In genomic region chr17:40553694-40554534, GRCh38 we compare ENCODE assay signal across 8 cellular contexts. TPM values are rescaled to one million over a fixed set of nuclear protein-coding genes. Genes with fewer than 3 reads are reported as not detected.
A peak's percentile ranks its signal among the peaks of the same experiment; 100 is the strongest.
DNase-seq lines count a peak whose midpoint lies in the region; ATAC-seq and TF ChIP-seq lines count a peak whose summit lies in the region.

No MANE protein-coding gene starts in this region.

- ATAC-seq in T-helper 17 cell (peak; percentile 7), natural killer cell (peak in 2 of 3 donors; percentile 48 to 70), HG02678 (IDR thresholded peaks at IDR 0.05; ENCODE audit: unreplicated experiment) (no peak), GM18907 (IDR thresholded peaks at IDR 0.05; ENCODE audit: unreplicated experiment) (no peak)

- no peak overlapping the region for H3K4me3 ChIP-seq in esophagus (ENCODE audit: low read depth in 1 of 2, low read length in 2 of 2)

- H3K9me3 Mint-ChIP-seq in natural killer cell, result no peaks in the 10 kb centered on the region

- H3K4me1 Mint-ChIP-seq in T-helper 17 cell (peaks cover 72% of the 10 kb centered on the region), natural killer cell (peaks cover 11 to 20% of the 10 kb centered on the region in 2 donors)

- H3K9me3 ChIP-seq in T-helper 17 cell (ENCODE audit: control insufficient read depth, low read length, poor library complexity, severe bottlenecking) (no peaks in the 10 kb centered on the region), esophagus (ENCODE audit: control insufficient read depth in 2 of 2, insufficient read depth in 1 of 2, low read depth in 1 of 2, low read length in 1 of 2) (no peaks in the 10 kb centered on the region)

- H3K4me3 Mint-ChIP-seq in T-helper 17 cell (peak overlapping the region; percentile 83), natural killer cell (peak overlapping the region; percentile 72)

- H3K27ac ChIP-seq in esophagus (ENCODE audit: low read depth in 2 of 2, low read length in 1 of 2), result peak overlapping the region; percentile 80 to 87

- intact Hi-C loops in natural killer cell (cut with micrococcal nuclease), result no loop called here

- H3K4me1 ChIP-seq in esophagus (ENCODE audit: control insufficient read depth in 2 of 2, insufficient read depth in 2 of 2, low read length in 1 of 2), result peaks cover 4 to 25% of the 10 kb centered on the region in 2 donors

- 60 to 61% methylated on average over 19 of the region's 19 CpGs for WGBS in esophagus, 2 donors

- no peaks in the 10 kb centered on the region for H3K27me3 Mint-ChIP-seq in T-helper 17 cell
- H3K27me3 Mint-ChIP-seq in natural killer cell (ENCODE audit: low read depth in 2 of 2), result peaks cover 6 to 14% of the 10 kb centered on the region in 2 donors

- H3K36me3 Mint-ChIP-seq in T-helper 17 cell (ENCODE audit: low read depth), result peaks cover 13% of the 10 kb centered on the region
- no peaks in the 10 kb centered on the region for H3K36me3 Mint-ChIP-seq in natural killer cell

- no peak for TF ChIP-seq CTCF in natural killer cell (IDR thresholded peaks at IDR 0.05)

- DNase-seq in NCI-H2107 (lab: John Stamatoyannopoulos, UW) (peak; percentile 39), NCI-H2107 treated with DMSO at 0.1 percent for 48 hours (lab: John Stamatoyannopoulos, UW; ENCODE audit: unreplicated experiment) (no peak), T-helper 17 cell (peak in 1 of 3 donors; percentile 7), natural killer cell (peak; percentile 15), cerebellum (ENCODE audit: low spot score) (no peak)

- H3K27me3 ChIP-seq in esophagus (ENCODE audit: control insufficient read depth in 1 of 2, insufficient read depth in 2 of 2, low read length in 2 of 2), result no peaks in the 10 kb centered on the region

- H3K27ac Mint-ChIP-seq in T-helper 17 cell (peak overlapping the region; percentile 100), natural killer cell (peak overlapping the region; percentile 16 to 76)

- no peaks in the 10 kb centered on the region for H3K36me3 ChIP-seq in esophagus (ENCODE audit: control insufficient read depth in 2 of 2, insufficient read depth in 2 of 2, low read length in 1 of 2)

RNA-seq across cellular contexts. Expression of gene CCR7, which starts 11.4 kb away (rescaled TPM):
- 100 to 1,000 TPM; 165 to 182 TPM for total RNA-seq in T-helper 17 cell
- under 1 TPM; 0.16 to 0.54 TPM for polyA plus RNA-seq in esophagus
- total RNA-seq in natural killer cell, result 1 to 10 TPM; 3.2 to 8.0 (median 6.6) TPM
- total RNA-seq in cerebellum, result not detected

RNA-seq across cellular contexts. Expression of gene TNS4, which starts 52.5 kb away (rescaled TPM):
- total RNA-seq in T-helper 17 cell (1 to 10 TPM in 1 of 2 donors, under 1 TPM in 1; 0.77 to 1.7 TPM), natural killer cell (1 to 10 TPM in 1 of 3 donors, under 1 TPM in 2; 0.65 to 1.8 (median 0.94) TPM), cerebellum (not detected)
- 10 to 100 TPM; 25.4 to 74.8 TPM for polyA plus RNA-seq in esophagus

Comparison
In these comparisons a context has a peak if more than half of its experiments do, and no peak if none do; other contexts are left out.
1. DNase-seq: peak in NCI-H2107 (single experiment) and natural killer cell (single experiment); none in NCI-H2107 treated with DMSO at 0.1 percent for 48 hours (single experiment) and cerebellum (single experiment).
2. ATAC-seq: peak in T-helper 17 cell (single experiment) and natural killer cell (2 of 3); none in HG02678 (single experiment) and GM18907 (single experiment).
3. RNA of gene CCR7, which starts 11.4 kb away (total RNA-seq): 165 to 182 TPM in T-helper 17 cell; 3.2 to 8.0 TPM in natural killer cell and not detected in cerebellum (single experiment); every median in the first group is over 10 times any median in the second.